ENCODE assay signal across 11 cellular contexts in genomic region chr7:27994639-27995038, GRCh38.
DNase-seq lines count a peak whose midpoint lies in the region; FAIRE-seq and TF ChIP-seq lines count a peak whose summit lies in the region.
"Had no signal": no experiment of that assay in that cellular context is flagged by ENCODE, and none has a peak within 500 bp of the region (broad histone marks: within the 10 kb centered on the region; RNA-seq: fewer than 3 reads in every experiment).

No MANE protein-coding gene starts in this region.

- H3K9me3 Mint-ChIP-seq in Calu3 (ENCODE audit: low read depth, unreplicated experiment) = no peaks in the 10 kb centered on the region
- H3K9me3 Mint-ChIP-seq in IgD-negative memory B cell = no peaks in the 10 kb centered on the region
- H3K9me3 Mint-ChIP-seq in activated CD4-positive, alpha-beta T cell treated with anti-CD3 and anti-CD28 coated beads, Interleukin-2, amount 10 ng/mL, durations not matched to agents 7 days and 5 days = no peaks in the 10 kb centered on the region

- H2AK5ac ChIP-seq in mesenchymal stem cell (ENCODE audit: low read length, severe bottlenecking) (no peak overlapping the region), trophoblast cell (ENCODE audit: low read length) (no peak overlapping the region)

- TF ChIP-seq CTCF in Calu3 (IDR thresholded peaks at IDR 0.05; ENCODE audit: unreplicated experiment) = no peak

- H3K4ac ChIP-seq in mesenchymal stem cell (ENCODE audit: low read depth in 1 of 2, low read length in 2 of 2) = no peak overlapping the region
- no peak overlapping the region for H3K4ac ChIP-seq in trophoblast cell (ENCODE audit: low read depth, low read length)

- H3K9ac ChIP-seq in mesenchymal stem cell (ENCODE audit: low read length) (peak overlapping the region; percentile 5), trophoblast cell (ENCODE audit: low read length) (no peak overlapping the region)

- H4K8ac ChIP-seq in mesenchymal stem cell (ENCODE audit: low read length) (no peak overlapping the region), trophoblast cell (ENCODE audit: low read depth, low read length) (no peak overlapping the region)

- no peaks in the 10 kb centered on the region for H3K79me2 ChIP-seq in trophoblast cell (ENCODE audit: control insufficient read depth, insufficient read depth, low read length, poor library complexity)

- H3K27ac Mint-ChIP-seq in Calu3 (ENCODE audit: unreplicated experiment) (no peak overlapping the region), IgD-negative memory B cell (peak overlapping the region in 2 of 3 donors; percentile 47 to 78)
- no peak overlapping the region for H3K27ac Mint-ChIP-seq in activated CD4-positive, alpha-beta T cell treated with anti-CD3 and anti-CD28 coated beads, Interleukin-2, amount 10 ng/mL, durations not matched to agents 7 days and 5 days
- H3K27ac Mint-ChIP-seq: activated naive CD8-positive, alpha-beta T cell had no signal

- H3K4me3 Mint-ChIP-seq in Calu3 (ENCODE audit: low read depth, unreplicated experiment) (no peak overlapping the region), IgD-negative memory B cell (no peak overlapping the region)
- no peak overlapping the region for H3K4me3 Mint-ChIP-seq in activated CD4-positive, alpha-beta T cell treated with anti-CD3 and anti-CD28 coated beads, Interleukin-2, amount 10 ng/mL, durations not matched to agents 7 days and 5 days
- H3K4me3 Mint-ChIP-seq: activated naive CD8-positive, alpha-beta T cell had no signal

- CTCF ChIA-PET in Calu3 (lab: Charles Lee) = interaction anchor here (0.8 kb wide), 1 partner anchor 795 kb away, joined by 3 read pairs; the partner anchor contains the start of gene HOXA13
- CTCF ChIA-PET in activated CD4-positive, alpha-beta T cell treated with anti-CD3 and anti-CD28 coated beads, Interleukin-2, amount 10 ng/mL, durations not matched to agents 7 days and 5 days (lab: Charles Lee) = no interaction called here

- DNase-seq in Calu3 (peak; percentile 45), SHP77 (lab: John Stamatoyannopoulos, UW) (peak; percentile 75 to 89), mesenchymal stem cell (peak; percentile 57), cortex of kidney (lab: John Stamatoyannopoulos, UW) (no peak), GM12891 (ENCODE audit: insufficient read length, low spot score) (no peak), trophoblast cell (no peak)
- DNase-seq in activated CD4-positive, alpha-beta T cell treated with anti-CD3 and anti-CD28 coated beads, Interleukin-2, amount 10 ng/mL, durations not matched to agents 7 days and 5 days = no peak
- DNase-seq: NCI-H187 treated with DMSO at 0.1 percent for 48 hours; stimulated activated CD4-positive, alpha-beta T cell treated with anti-CD3 and anti-CD28 coated beads, Interleukin-4, amount 100 ng/mL, for 4 hours had no signal

- WGBS in mesenchymal stem cell = 2% methylated on average over 2 of the region's 2 CpGs
- no CpG with 5 or more reads among the region's 2 CpGs for WGBS in trophoblast cell (ENCODE audit: extremely low coverage, insufficient coverage, insufficient read length)

- H3K4me3 ChIP-seq in mesenchymal stem cell (ENCODE audit: insufficient read depth in 1 of 2, low read depth in 1 of 2, low read length in 2 of 2) = no peak overlapping the region
- no peak overlapping the region for H3K4me3 ChIP-seq in trophoblast cell (ENCODE audit: low read depth, low read length)

- intact Hi-C loops in Calu3 (cut with micrococcal nuclease; ENCODE audit: unreplicated experiment) = loop anchor here (1.0 kb wide), 1 partner anchor 9 kb away; no protein-coding TSS in a partner anchor

- POLR2A ChIA-PET in activated CD4-positive, alpha-beta T cell treated with anti-CD3 and anti-CD28 coated beads, Interleukin-2, amount 10 ng/mL, durations not matched to agents 7 days and 5 days (lab: Charles Lee) = no interaction called here

- H2BK15ac ChIP-seq in mesenchymal stem cell (ENCODE audit: low read depth, poor library complexity, severe bottlenecking) = no peak overlapping the region

- no peak overlapping the region for H3K23ac ChIP-seq in mesenchymal stem cell (ENCODE audit: low read length in 2 of 2)
- no peak overlapping the region for H3K23ac ChIP-seq in trophoblast cell (ENCODE audit: low read length)

- H3K36me3 Mint-ChIP-seq in Calu3 (ENCODE audit: insufficient read depth, unreplicated experiment) = no peaks in the 10 kb centered on the region
- H3K36me3 Mint-ChIP-seq in IgD-negative memory B cell = peaks cover 7% of the 10 kb centered on the region
- H3K36me3 Mint-ChIP-seq in activated CD4-positive, alpha-beta T cell treated with anti-CD3 and anti-CD28 coated beads, Interleukin-2, amount 10 ng/mL, durations not matched to agents 7 days and 5 days (ENCODE audit: low read depth) = no peaks in the 10 kb centered on the region

- no peak for TF ChIP-seq POLR2A in GM12891 (IDR thresholded peaks at IDR 0.05; ENCODE audit: low read depth, low read length)

- H3K27ac ChIP-seq in mesenchymal stem cell (ENCODE audit: low read length, poor library complexity, severe bottlenecking) (no peak overlapping the region), trophoblast cell (ENCODE audit: low read depth, low read length) (no peak overlapping the region)

- H3K27me3 Mint-ChIP-seq in Calu3 (ENCODE audit: unreplicated experiment) = no peaks in the 10 kb centered on the region
- H3K27me3 Mint-ChIP-seq in IgD-negative memory B cell = no peaks in the 10 kb centered on the region
- no peaks in the 10 kb centered on the region for H3K27me3 Mint-ChIP-seq in activated CD4-positive, alpha-beta T cell treated with anti-CD3 and anti-CD28 coated beads, Interleukin-2, amount 10 ng/mL, durations not matched to agents 7 days and 5 days
- H3K27me3 Mint-ChIP-seq: activated naive CD8-positive, alpha-beta T cell had no signal

- H3K79me1 ChIP-seq in mesenchymal stem cell (replicated peaks; ENCODE audit: low read length, poor library complexity, severe bottlenecking) (peaks cover 27% of the 10 kb centered on the region), trophoblast cell (ENCODE audit: low read length) (no peaks in the 10 kb centered on the region)

- no peaks in the 10 kb centered on the region for H3K27me3 ChIP-seq in mesenchymal stem cell (ENCODE audit: control insufficient read depth in 1 of 2, insufficient read depth in 1 of 2, low read length in 2 of 2)
- H3K27me3 ChIP-seq in trophoblast cell (ENCODE audit: insufficient read depth, low read length) = no peaks in the 10 kb centered on the region

- H3K36me3 ChIP-seq in mesenchymal stem cell (ENCODE audit: control insufficient read depth in 1 of 2, insufficient read depth in 2 of 2, low read depth in 1 of 2, low read length in 2 of 2) = no peaks in the 10 kb centered on the region
- no peaks in the 10 kb centered on the region for H3K36me3 ChIP-seq in trophoblast cell (ENCODE audit: control insufficient read depth in 1 of 2, insufficient read depth in 2 of 2, low read length in 2 of 2)

- H3K4me1 Mint-ChIP-seq in Calu3 (ENCODE audit: low read depth, unreplicated experiment) (peaks cover 14% of the 10 kb centered on the region), IgD-negative memory B cell (peaks cover 12 to 30% (median 15%) of the 10 kb centered on the region in 3 donors)
- H3K4me1 Mint-ChIP-seq in activated CD4-positive, alpha-beta T cell treated with anti-CD3 and anti-CD28 coated beads, Interleukin-2, amount 10 ng/mL, durations not matched to agents 7 days and 5 days = peaks cover 2% of the 10 kb centered on the region

- no peak for FAIRE-seq in GM12891 (lab: Jason Lieb, UNC)

- H2BK120ac ChIP-seq in mesenchymal stem cell (ENCODE audit: low read depth, low read length) (no peak overlapping the region), trophoblast cell (ENCODE audit: insufficient read depth, low read length, poor library complexity) (no peak overlapping the region)

- no peak overlapping the region for H3K4me2 ChIP-seq in mesenchymal stem cell (ENCODE audit: low read length, poor library complexity, severe bottlenecking)
- no peak overlapping the region for H3K4me2 ChIP-seq in trophoblast cell (ENCODE audit: low read length)

- H4K91ac ChIP-seq in mesenchymal stem cell (ENCODE audit: low read length) = no peak overlapping the region
- no peak overlapping the region for H4K91ac ChIP-seq in trophoblast cell (ENCODE audit: low read depth, low read length)

- no TSS peak for BruUV-seq in Calu3 (replicated peaks; lab: Mats Ljungman, UMichigan)

- H3K4me1 ChIP-seq in mesenchymal stem cell (ENCODE audit: control insufficient read depth, insufficient read depth, low read depth, low read length) (no peaks in the 10 kb centered on the region), trophoblast cell (ENCODE audit: control insufficient read depth in 1 of 2, insufficient read depth in 2 of 2, low read length in 2 of 2) (no peaks in the 10 kb centered on the region)

- H2AFZ ChIP-seq in mesenchymal stem cell (ENCODE audit: low read depth, low read length) = no peak overlapping the region
- no peak overlapping the region for H2AFZ ChIP-seq in trophoblast cell (ENCODE audit: insufficient read depth, low read length, poor library complexity)

- H3K18ac ChIP-seq in mesenchymal stem cell (ENCODE audit: low read depth in 1 of 2, low read length in 2 of 2) (no peak overlapping the region), trophoblast cell (ENCODE audit: low read length) (no peak overlapping the region)

- no peak overlapping the region for H2BK5ac ChIP-seq in mesenchymal stem cell (ENCODE audit: low read depth, low read length, poor library complexity, severe bottlenecking)
- H2BK5ac ChIP-seq in trophoblast cell (ENCODE audit: low read depth, low read length, poor library complexity) = no peak overlapping the region

- H3K9me3 ChIP-seq in mesenchymal stem cell (ENCODE audit: control insufficient read depth, low read length) (no peaks in the 10 kb centered on the region), trophoblast cell (ENCODE audit: insufficient read depth, low read depth, low read length) (no peaks in the 10 kb centered on the region)

- no peak overlapping the region for H3K14ac ChIP-seq in mesenchymal stem cell (ENCODE audit: low read length in 2 of 2)
- H3K14ac ChIP-seq in trophoblast cell (ENCODE audit: low read length) = no peak overlapping the region

- H2BK12ac ChIP-seq in mesenchymal stem cell (ENCODE audit: low read length in 2 of 2) = no peak overlapping the region
- no peak overlapping the region for H2BK12ac ChIP-seq in trophoblast cell (ENCODE audit: low read length)

- no peak overlapping the region for H4K12ac ChIP-seq in trophoblast cell (ENCODE audit: low read depth, low read length)

TF ChIP-seq in GM12891, 5 proteins besides CTCF, POLR2A, EP300 and RAD21:
- TF ChIP-seq POLR2AphosphoS5 (IDR thresholded peaks at IDR 0.05; ENCODE audit: low read depth, low read length) (no peak), PAX5 (IDR thresholded peaks at IDR 0.05; ENCODE audit: insufficient read depth, low read length, severe bottlenecking) (no peak), POU2F2 (IDR thresholded peaks at IDR 0.05; ENCODE audit: low read depth, low read length) (no peak), SPI1 (IDR thresholded peaks at IDR 0.05; ENCODE audit: low read depth, low read length) (no peak)

Comparison
In these comparisons a context has a peak if more than half of its experiments do, and no peak if none do; other contexts are left out.
1. DNase-seq: peak in Calu3 (single experiment), SHP77 (2 of 2) and mesenchymal stem cell (single experiment); none in cortex of kidney (single experiment), GM12891 (single experiment), trophoblast cell (0 of 2) and activated CD4-positive, alpha-beta T cell treated with anti-CD3 and anti-CD28 coated beads, Interleukin-2, amount 10 ng/mL, durations not matched to agents 7 days and 5 days (single experiment).
2. H3K27ac Mint-ChIP-seq: peak in IgD-negative memory B cell (2 of 3); none in Calu3 (single experiment) and activated CD4-positive, alpha-beta T cell treated with anti-CD3 and anti-CD28 coated beads, Interleukin-2, amount 10 ng/mL, durations not matched to agents 7 days and 5 days (single experiment).